In the genomic region with DNA sequence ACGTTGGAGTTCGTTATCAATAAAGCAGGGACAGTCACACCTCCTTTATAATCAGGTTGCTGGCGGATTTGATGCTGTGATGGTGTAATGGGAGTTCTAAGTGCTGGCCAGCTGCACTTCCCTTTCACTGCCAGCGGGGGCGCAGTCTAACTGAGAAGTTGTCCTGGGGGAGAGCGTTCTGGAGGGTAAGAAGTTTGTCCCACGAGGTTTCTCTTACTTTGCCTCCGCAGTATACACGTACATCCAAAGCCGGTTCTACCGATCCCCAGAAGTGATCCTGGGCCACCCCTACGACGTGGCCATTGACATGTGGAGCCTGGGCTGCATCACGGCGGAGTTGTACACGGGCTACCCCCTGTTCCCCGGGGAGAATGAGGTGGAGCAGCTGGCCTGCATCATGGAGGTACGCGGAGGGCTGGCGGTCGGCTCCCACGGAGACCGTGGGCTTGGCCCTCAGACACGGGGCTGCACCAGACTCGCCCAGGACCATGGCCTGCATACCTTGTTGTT, we compare ENCODE assay signal across 1 cellular context.
TF ChIP-seq lines count a peak whose summit lies in the region.

No MANE protein-coding gene starts in this region.

TF ChIP-seq in WTC11, 78 proteins besides CTCF, POLR2A, EP300 and RAD21 (continued from another document):
- TF ChIP-seq, protein P1, sequence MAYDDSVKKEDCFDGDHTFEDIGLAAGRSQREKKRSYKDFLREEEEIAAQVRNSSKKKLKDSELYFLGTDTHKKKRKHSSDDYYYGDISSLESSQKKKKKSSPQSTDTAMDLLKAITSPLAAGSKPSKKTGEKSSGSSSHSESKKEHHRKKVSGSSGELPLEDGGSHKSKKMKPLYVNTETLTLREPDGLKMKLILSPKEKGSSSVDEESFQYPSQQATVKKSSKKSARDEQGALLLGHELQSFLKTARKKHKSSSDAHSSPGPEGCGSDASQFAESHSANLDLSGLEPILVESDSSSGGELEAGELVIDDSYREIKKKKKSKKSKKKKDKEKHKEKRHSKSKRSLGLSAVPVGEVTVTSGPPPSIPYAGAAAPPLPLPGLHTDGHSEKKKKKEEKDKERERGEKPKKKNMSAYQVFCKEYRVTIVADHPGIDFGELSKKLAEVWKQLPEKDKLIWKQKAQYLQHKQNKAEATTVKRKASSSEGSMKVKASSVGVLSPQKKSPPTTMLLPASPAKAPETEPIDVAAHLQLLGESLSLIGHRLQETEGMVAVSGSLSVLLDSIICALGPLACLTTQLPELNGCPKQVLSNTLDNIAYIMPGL (CRISPR knock-in tag; IDR thresholded peaks at IDR 0.05), result peak; percentile 57
